Comparison of ENCODE assay signal across 8 cellular contexts in the genomic region with DNA sequence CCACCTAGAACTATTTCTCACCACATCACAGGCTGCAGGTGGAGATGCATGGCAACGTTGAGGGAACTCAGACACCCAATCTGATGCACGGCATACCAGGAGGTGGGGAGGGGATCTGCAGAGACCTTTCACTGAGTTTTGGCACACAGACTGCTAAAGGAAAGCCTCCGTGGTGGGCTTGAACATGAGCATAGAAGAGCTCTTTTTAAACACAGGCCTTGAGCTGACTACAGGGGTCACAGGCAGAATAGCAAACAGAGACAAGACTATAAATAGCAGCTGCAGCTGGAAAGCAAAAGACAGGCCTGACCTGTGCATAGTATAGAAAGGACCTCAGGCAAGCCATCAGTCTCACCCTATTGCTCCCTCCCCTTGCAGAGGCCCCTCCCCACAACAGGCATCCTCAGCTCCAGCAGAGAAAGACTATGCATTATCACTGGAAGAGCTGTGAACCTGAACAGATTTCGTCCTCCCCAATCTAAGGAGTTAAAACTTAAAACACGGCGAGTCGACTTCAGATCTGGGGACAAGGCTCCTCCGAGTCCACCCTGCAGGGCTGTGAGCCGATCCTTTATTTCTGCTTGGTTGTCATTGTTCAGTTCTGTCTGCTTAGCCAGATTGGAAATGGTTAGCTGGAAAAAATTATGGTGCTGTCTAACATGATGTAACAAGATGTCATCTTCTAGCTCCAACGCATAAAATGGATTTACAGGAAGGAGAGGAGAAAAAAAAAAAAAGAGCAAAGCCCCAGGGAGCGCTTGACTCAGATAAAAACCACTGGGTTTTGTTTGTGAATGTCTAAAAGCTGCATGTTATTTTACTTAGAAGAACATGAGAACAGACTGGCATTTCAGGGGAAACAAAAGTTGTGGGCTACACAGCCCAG. TPM values are rescaled to one million over a fixed set of nuclear protein-coding genes. Genes with fewer than 3 reads are reported as not detected.
DNase-seq lines count a peak whose midpoint lies in the region; ATAC-seq and TF ChIP-seq lines count a peak whose summit lies in the region.

No MANE protein-coding gene starts in this region.

- in situ Hi-C loops in transverse colon (cut with MboI; ENCODE audit: low pct_ligation_motif_present in 1 of 4, low pct_unique_long_range_greater_than_20kb in 1 of 4, low sequenced_read_pairs in 3 of 4), result loop anchor here in 1 of 4 donors (25.0 kb wide), 1 partner anchor 184 kb away; a partner anchor contains a TSS

- H4K20me1 ChIP-seq in BLaER1, result no peaks in the 10 kb centered on the region

- H3K9ac ChIP-seq in BLaER1, result peak overlapping the region; percentile 59

- no peak for TF ChIP-seq EP300 in transverse colon (IDR thresholded peaks at IDR 0.05; ENCODE audit: low read depth)

- no peaks in the 10 kb centered on the region for H3K36me3 ChIP-seq in BLaER1
- H3K36me3 ChIP-seq in Peyer's patch, result no peaks in the 10 kb centered on the region
- H3K36me3 ChIP-seq in lower lobe of right lung, result no peaks in the 10 kb centered on the region
- H3K36me3 ChIP-seq in transverse colon, result no peaks in the 10 kb centered on the region

- ATAC-seq in lower lobe of right lung, result peak in 1 of 2 donors; percentile 14
- no peak for ATAC-seq in HG03378 (IDR thresholded peaks at IDR 0.05; ENCODE audit: unreplicated experiment)

- TF ChIP-seq POLR2A in Peyer's patch (IDR thresholded peaks at IDR 0.05) (no peak), transverse colon (IDR thresholded peaks at IDR 0.05) (no peak)

- peak overlapping the region; percentile 78 for H3K4me2 ChIP-seq in BLaER1

- WGBS in transverse colon (ENCODE audit: low coverage in 1 of 2), 2 donors, result 34 to 54% methylated on average over 5 to 11 of the region's 11 CpGs

- TF ChIP-seq CTCF in Peyer's patch (IDR thresholded peaks at IDR 0.05) (no peak), lower lobe of right lung (IDR thresholded peaks at IDR 0.05) (no peak), transverse colon (IDR thresholded peaks at IDR 0.05) (no peak)

- H3K4me1 ChIP-seq in BLaER1, result peaks cover 31% of the 10 kb centered on the region
- no peaks in the 10 kb centered on the region for H3K4me1 ChIP-seq in Peyer's patch
- peaks cover 7% of the 10 kb centered on the region for H3K4me1 ChIP-seq in lower lobe of right lung
- H3K4me1 ChIP-seq in transverse colon, result peaks cover 4 to 20% (median 12%) of the 10 kb centered on the region in 4 donors

- peak overlapping the region; percentile 53 for H3K27ac ChIP-seq in BLaER1
- peak overlapping the region in 3 of 4 donors; percentile 18 to 56 (median 30) for H3K27ac ChIP-seq in Peyer's patch
- H3K27ac ChIP-seq in lower lobe of right lung, result peak overlapping the region; percentile 34
- peak overlapping the region; percentile 51 to 68 (median 66) for H3K27ac ChIP-seq in transverse colon

- DNase-seq in GOT3 (lab: John Stamatoyannopoulos, UW) (peak; percentile 12), Peyer's patch (no peak), astrocyte of the hippocampus (ENCODE audit: low read depth, low spot score) (peak; percentile 38), lower lobe of right lung (no peak), transverse colon (no peak), NCI-H226 (no peak)

- H3K27me3 ChIP-seq in BLaER1, result no peaks in the 10 kb centered on the region
- no peaks in the 10 kb centered on the region for H3K27me3 ChIP-seq in Peyer's patch
- H3K27me3 ChIP-seq in lower lobe of right lung (ENCODE audit: low read depth), result no peaks in the 10 kb centered on the region
- H3K27me3 ChIP-seq in transverse colon, result no peaks in the 10 kb centered on the region

- peak overlapping the region; percentile 43; the same call in 1 of the 2 replicates for H3K4me3 ChIP-seq in BLaER1
- no peak overlapping the region for H3K4me3 ChIP-seq in Peyer's patch
- H3K4me3 ChIP-seq in lower lobe of right lung, result no peak overlapping the region
- no peak overlapping the region for H3K4me3 ChIP-seq in transverse colon

- no peaks in the 10 kb centered on the region for H3K9me3 ChIP-seq in BLaER1
- H3K9me3 ChIP-seq in Peyer's patch, result no peaks in the 10 kb centered on the region
- H3K9me3 ChIP-seq in lower lobe of right lung, result no peaks in the 10 kb centered on the region
- no peaks in the 10 kb centered on the region for H3K9me3 ChIP-seq in transverse colon

- intact Hi-C loops in lower lobe of right lung (cut with DNase I) (no loop called here), transverse colon (cut with DNase I; ENCODE audit: low total_unique reads) (no loop called here)

RNA-seq across cellular contexts. Expression of a gene that starts 25.3 kb away (rescaled TPM):
- 10 to 100 TPM; 10.7 to 60.8 (median 24.9) TPM for total RNA-seq in Peyer's patch
- 13.0 TPM for total RNA-seq in lower lobe of right lung
- total RNA-seq in transverse colon, result 10 to 100 TPM; 10.9 to 26.5 (median 16.6) TPM

Comparison
In these comparisons a context has a peak if more than half of its experiments do, and no peak if none do; other contexts are left out.
1. DNase-seq: peak in GOT3 (single experiment) and astrocyte of the hippocampus (single experiment); none in Peyer's patch (0 of 3), lower lobe of right lung (single experiment), transverse colon (single experiment) and NCI-H226 (single experiment).
2. Peak in every context shown above with its lines, with median percentiles within 50 percentile points of each other: H3K27ac ChIP-seq.